Comparison of ENCODE assay signal across 10 cellular contexts in the genomic region with DNA sequence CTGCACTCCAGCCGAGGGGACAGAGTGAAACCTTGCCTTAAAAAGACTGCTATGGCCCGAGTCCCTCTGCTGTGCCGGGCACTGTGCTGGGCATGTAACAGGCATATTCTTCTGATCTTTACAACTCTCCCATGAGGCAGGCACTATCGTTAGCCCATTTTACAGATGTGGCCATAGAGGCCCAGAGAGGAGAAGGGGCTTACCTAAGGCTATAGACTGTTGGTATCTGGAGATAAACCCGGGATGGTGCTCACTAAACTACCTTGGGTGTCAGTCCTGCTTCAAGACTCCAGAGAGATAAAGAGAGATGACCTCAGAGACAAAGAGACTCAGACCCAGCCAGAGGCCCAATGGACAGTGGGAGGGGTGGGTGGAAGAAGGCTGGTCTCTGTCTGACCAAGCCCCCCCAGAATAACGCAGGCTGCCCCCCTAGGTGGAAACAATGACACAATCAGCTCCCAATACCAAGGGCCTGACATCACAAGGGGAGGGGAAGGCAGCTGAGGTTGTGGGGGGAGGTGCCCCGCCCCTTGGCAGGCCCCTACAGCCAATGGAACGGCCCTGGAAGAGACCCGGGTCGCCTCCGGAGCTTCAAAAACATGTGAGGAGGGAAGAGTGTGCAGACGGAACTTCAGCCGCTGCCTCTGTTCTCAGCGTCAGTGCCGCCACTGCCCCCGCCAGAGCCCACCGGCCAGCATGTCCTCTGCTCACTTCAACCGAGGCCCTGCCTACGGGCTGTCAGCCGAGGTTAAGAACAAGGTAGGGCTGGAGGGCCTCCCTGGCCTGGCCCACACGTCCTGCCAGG. TPM values are rescaled to one million over a fixed set of nuclear protein-coding genes. Genes with fewer than 3 reads are reported as not detected.
DNase-seq lines count a peak whose midpoint lies in the region; ATAC-seq, FAIRE-seq and TF ChIP-seq lines count a peak whose summit lies in the region.
"Had no signal": no experiment of that assay in that cellular context is flagged by ENCODE, and none has a peak within 500 bp of the region (broad histone marks: within the 10 kb centered on the region; RNA-seq: fewer than 3 reads in every experiment).

A gene (plus strand): TSS at position 620 of the 805 bp plus-strand sequence. CDS start 77 bp downstream, at position 697.

- no peak for TF ChIP-seq RAD21 in A549 (conservative IDR thresholded peaks at IDR 0.05 in 1 of 2, IDR thresholded peaks at IDR 0.05 in 1 of 2)

- POLR2A ChIA-PET in A549 (lab: Yijun Ruan, JAX): no interaction called here

- no peaks in the 10 kb centered on the region for H3K9me3 ChIP-seq in A549
- H3K9me3 ChIP-seq in NT2/D1 (ENCODE audit: insufficient read depth, low read length): no peaks in the 10 kb centered on the region
- no peaks in the 10 kb centered on the region for H3K9me3 ChIP-seq in muscle layer of colon (ENCODE audit: low read length)
- no peaks in the 10 kb centered on the region for H3K9me3 ChIP-seq in spleen
- H3K9me3 ChIP-seq: HAP-1 had no signal

- peak in 1 of 2 experiments; percentile 9; a peak in 1 of 6 replicates for ATAC-seq in A549

- DNase-seq in A549 (ENCODE audit: low read depth in 1 of 2, low spot score in 1 of 2): no peak
- DNase-seq in NT2/D1 (ENCODE audit: low read depth, low spot score): no peak
- DNase-seq in fibroblast of mammary gland (ENCODE audit: low read depth): peak; percentile 25
- no peak for DNase-seq in putamen (ENCODE audit: low spot score)
- no peak for DNase-seq in spleen
- no peak for DNase-seq in NOMO-1 treated with dmso at 0.1 percent for 144 hours (lab: John Stamatoyannopoulos, UW; ENCODE audit: unreplicated experiment)
- no peak for DNase-seq in effector CD8-positive, alpha-beta T cell (lab: John Stamatoyannopoulos, UW)

- H3K27ac ChIP-seq in A549 (peak within 1 kb of the TSS in 1 of 2 experiments; percentile 65; a peak in 2 of 6 replicates), muscle layer of colon (ENCODE audit: low read depth, low read length) (peak within 1 kb of the TSS; percentile 75), spleen (peak within 1 kb of the TSS in 2 of 8 donors; percentile 8 to 48)

- H3K4me1 ChIP-seq in A549: peaks cover 15% of the 10 kb centered on the region; the same call in 2 of the 3 replicates
- H3K4me1 ChIP-seq in NT2/D1 (ENCODE audit: insufficient read depth, insufficient read length): peaks cover 13% of the 10 kb centered on the region
- peaks cover 22% of the 10 kb centered on the region for H3K4me1 ChIP-seq in muscle layer of colon (ENCODE audit: insufficient read depth, low read length)
- H3K4me1 ChIP-seq in spleen: peaks cover 0 to 37% (median 16%) of the 10 kb centered on the region in 6 donors

- peak within 1 kb of the TSS; percentile 28; the same call in 1 of the 3 replicates for H3K4me2 ChIP-seq in A549

- 53% methylated on average over 20 of the region's 21 CpGs for WGBS in A549 (ENCODE audit: missing lambda C conversion rate)
- 25 to 46% (median 30%) methylated on average over 10 to 21 of the region's 21 CpGs for WGBS in spleen, 5 donors

- no peak for FAIRE-seq in A549 (lab: Jason Lieb, UNC)
- FAIRE-seq: colon had no signal

- TF ChIP-seq CTCF in A549 (IDR thresholded peaks at IDR 0.05) (no peak), fibroblast of mammary gland (conservative IDR thresholded peaks at IDR 0.05; ENCODE audit: control insufficient read depth, insufficient read depth, low read depth, low read length) (no peak), spleen (IDR thresholded peaks at IDR 0.05 in 8 of 11, conservative IDR thresholded peaks at IDR 0.05 in 3 of 11) (no peak)

- CTCF ChIA-PET in A549 (lab: Yijun Ruan, JAX): interaction anchor here (1.0 kb wide), 1 partner anchor 8 kb away, joined by 4 read pairs; no protein-coding TSS in a partner anchor

- H3K36me3 ChIP-seq in NT2/D1 (ENCODE audit: insufficient read depth, insufficient read length, low read length): peaks cover 14% of the 10 kb centered on the region
- peaks cover 12% of the 10 kb centered on the region for H3K36me3 ChIP-seq in muscle layer of colon (ENCODE audit: insufficient read depth, low read length)
- H3K36me3 ChIP-seq in spleen: no peaks in the 10 kb centered on the region
- H3K36me3 ChIP-seq: HAP-1 had no signal

- no peak for TF ChIP-seq EP300 in A549 (IDR thresholded peaks at IDR 0.05)

- H3K4me3 ChIP-seq in A549: no peak within 1 kb of the TSS
- peak within 1 kb of the TSS; percentile 56 for H3K4me3 ChIP-seq in NT2/D1 (ENCODE audit: insufficient read length, low read depth)
- no peak within 1 kb of the TSS for H3K4me3 ChIP-seq in fibroblast of mammary gland (ENCODE audit: control insufficient read depth, low read depth, low read length)
- peak within 1 kb of the TSS; percentile 30 to 98 for H3K4me3 ChIP-seq in muscle layer of colon (ENCODE audit: low read depth in 1 of 2, low read length in 2 of 2)
- H3K4me3 ChIP-seq in spleen: peak within 1 kb of the TSS in 1 of 8 donors; percentile 22
- H3K4me3 ChIP-seq: HAP-1 had no signal

- H3K27me3 ChIP-seq in NT2/D1 (ENCODE audit: insufficient read depth, insufficient read length): peaks cover 10% of the 10 kb centered on the region
- H3K27me3 ChIP-seq in muscle layer of colon (ENCODE audit: control insufficient read depth in 1 of 2, insufficient read depth in 2 of 2, low read length in 2 of 2): no peaks in the 10 kb centered on the region
- H3K27me3 ChIP-seq in spleen (replicated peaks in 1 of 7): peaks cover 0 to 37% (median 15%) of the 10 kb centered on the region in 7 donors

- intact Hi-C loops in spleen (cut with DNase I; ENCODE audit: low total_unique reads): no loop called here

- TF ChIP-seq POLR2A in A549 (IDR thresholded peaks at IDR 0.05; ENCODE audit: low read length) (no peak), spleen (IDR thresholded peaks at IDR 0.05) (no peak)

- H3K9ac ChIP-seq in NT2/D1 (ENCODE audit: insufficient read length, low read depth): peak within 1 kb of the TSS; percentile 90
- peak within 1 kb of the TSS; percentile 100 for H3K9ac ChIP-seq in muscle layer of colon (ENCODE audit: low read length)

TF ChIP-seq in A549, 52 proteins besides CTCF, POLR2A, EP300 and RAD21:
- TF ChIP-seq, protein P1, sequence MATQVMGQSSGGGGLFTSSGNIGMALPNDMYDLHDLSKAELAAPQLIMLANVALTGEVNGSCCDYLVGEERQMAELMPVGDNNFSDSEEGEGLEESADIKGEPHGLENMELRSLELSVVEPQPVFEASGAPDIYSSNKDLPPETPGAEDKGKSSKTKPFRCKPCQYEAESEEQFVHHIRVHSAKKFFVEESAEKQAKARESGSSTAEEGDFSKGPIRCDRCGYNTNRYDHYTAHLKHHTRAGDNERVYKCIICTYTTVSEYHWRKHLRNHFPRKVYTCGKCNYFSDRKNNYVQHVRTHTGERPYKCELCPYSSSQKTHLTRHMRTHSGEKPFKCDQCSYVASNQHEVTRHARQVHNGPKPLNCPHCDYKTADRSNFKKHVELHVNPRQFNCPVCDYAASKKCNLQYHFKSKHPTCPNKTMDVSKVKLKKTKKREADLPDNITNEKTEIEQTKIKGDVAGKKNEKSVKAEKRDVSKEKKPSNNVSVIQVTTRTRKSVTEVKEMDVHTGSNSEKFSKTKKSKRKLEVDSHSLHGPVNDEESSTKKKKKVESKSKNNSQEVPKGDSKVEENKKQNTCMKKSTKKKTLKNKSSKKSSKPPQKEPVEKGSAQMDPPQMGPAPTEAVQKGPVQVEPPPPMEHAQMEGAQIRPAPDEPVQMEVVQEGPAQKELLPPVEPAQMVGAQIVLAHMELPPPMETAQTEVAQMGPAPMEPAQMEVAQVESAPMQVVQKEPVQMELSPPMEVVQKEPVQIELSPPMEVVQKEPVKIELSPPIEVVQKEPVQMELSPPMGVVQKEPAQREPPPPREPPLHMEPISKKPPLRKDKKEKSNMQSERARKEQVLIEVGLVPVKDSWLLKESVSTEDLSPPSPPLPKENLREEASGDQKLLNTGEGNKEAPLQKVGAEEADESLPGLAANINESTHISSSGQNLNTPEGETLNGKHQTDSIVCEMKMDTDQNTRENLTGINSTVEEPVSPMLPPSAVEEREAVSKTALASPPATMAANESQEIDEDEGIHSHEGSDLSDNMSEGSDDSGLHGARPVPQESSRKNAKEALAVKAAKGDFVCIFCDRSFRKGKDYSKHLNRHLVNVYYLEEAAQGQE (IDR thresholded peaks at IDR 0.05): no peak
- TF ChIP-seq EHMT2 (IDR thresholded peaks at IDR 0.05; ENCODE audit: low read depth): no peak
- TF ChIP-seq NPAS2 (CRISPR knock-in tag; IDR thresholded peaks at IDR 0.05; ENCODE audit: borderline replicate concordance): no peak
TF ChIP-seq in A549: peak in this region for 0.

RNA-seq across cellular contexts. Expression of the gene that starts here (rescaled TPM):
- polyA plus RNA-seq in A549 (2011; rRNA removed) (0.62 and 0.89 TPM in 2 replicates), A549 (2017; fragmentation: RNase III; extraction: RNeasy Plus Mini Kit Qiagen cat#74134 plus additional on column Dnase treatment) (0.96 to 1.0 TPM (median 1.00 TPM) in 3 replicates), spleen (10 to 100 TPM in 2 of 3 donors, 1 to 10 TPM in 1; 5.3 to 13.0 (median 12.6) TPM)
- 1.2 and 1.5 TPM in 2 replicates for polyA plus RNA-seq in A549 (2012; cell fraction: cytosol; rRNA removed)
- polyA plus RNA-seq in A549 (2012; cell fraction: nucleus; rRNA removed): 1.4 and 1.6 TPM in 2 replicates
- polyA minus RNA-seq in A549 (2011; rRNA and poly(A)+ RNA removed): 0.33 and 0.68 TPM in 2 replicates
- 1 to 10 TPM; 1.5 to 9.7 (median 7.7) TPM for total RNA-seq in spleen

Comparison
In these comparisons a context has a peak if more than half of its experiments do, and no peak if none do; other contexts are left out.
1. H3K4me3 ChIP-seq: peak in NT2/D1 (single experiment) and muscle layer of colon (2 of 2); none in A549 (single experiment) and fibroblast of mammary gland (single experiment).